Comparison of ENCODE assay signal across 8 cellular contexts in genomic region chr5:181192337-181193046, GRCh38. TPM values are rescaled to one million over a fixed set of nuclear protein-coding genes. Genes with fewer than 3 reads are reported as not detected.
A peak's percentile ranks its signal among the peaks of the same experiment; 100 is the strongest.
DNase-seq lines count a peak whose midpoint lies in the region; ATAC-seq and TF ChIP-seq lines count a peak whose summit lies in the region.

No MANE protein-coding gene starts in this region.

- TF ChIP-seq CTCF in A673 (conservative IDR thresholded peaks at IDR 0.05; ENCODE audit: low read depth, low read length): no peak
- TF ChIP-seq CTCF in chondrocyte (IDR thresholded peaks at IDR 0.05): no peak

- peaks cover 0 to 14% (median 0%) of the 10 kb centered on the region in 3 donors for H3K9me3 Mint-ChIP-seq in IgD-negative memory B cell
- no peaks in the 10 kb centered on the region for H3K9me3 Mint-ChIP-seq in chondrocyte (ENCODE audit: low read depth)

- CTCF ChIA-PET in A673 (lab: Charles Lee): interaction anchor here (0.6 kb wide), 1 partner anchor 8 kb away, joined by 3 read pairs; no protein-coding TSS in a partner anchor

- H3K36me3 ChIP-seq in A673 (ENCODE audit: insufficient read depth, low read length, poor library complexity, severe bottlenecking) (no peaks in the 10 kb centered on the region), muscle layer of duodenum (ENCODE audit: control insufficient read depth in 1 of 2, insufficient read depth in 2 of 2, low read length in 2 of 2) (no peaks in the 10 kb centered on the region)

- H3K4me1 ChIP-seq in A673 (ENCODE audit: insufficient read depth, low read length, poor library complexity, severe bottlenecking): no peaks in the 10 kb centered on the region
- peaks cover 0 to 11% of the 10 kb centered on the region in 2 donors for H3K4me1 ChIP-seq in muscle layer of duodenum (ENCODE audit: control insufficient read depth in 1 of 2, insufficient read depth in 2 of 2, low read length in 2 of 2)

- H3K4me1 Mint-ChIP-seq in IgD-negative memory B cell (peaks cover 14 to 20% (median 20%) of the 10 kb centered on the region in 3 donors), chondrocyte (ENCODE audit: low read depth) (peaks cover 26% of the 10 kb centered on the region)

- no TSS peak for BruUV-seq in A673 (replicated peaks; lab: Mats Ljungman, UMichigan)

- peaks cover 8% of the 10 kb centered on the region for H3K27me3 Mint-ChIP-seq in IgD-negative memory B cell
- no peaks in the 10 kb centered on the region for H3K27me3 Mint-ChIP-seq in chondrocyte (ENCODE audit: low read depth)

- H3K27ac ChIP-seq in A673 (ENCODE audit: low read depth, low read length, poor library complexity, severe bottlenecking): peak overlapping the region; percentile 84
- peak overlapping the region; percentile 67 for H3K27ac ChIP-seq in muscle layer of duodenum (ENCODE audit: low read length)

- DNase-seq in A673 (ENCODE audit: low spot score): no peak
- DNase-seq in chondrocyte (ENCODE audit: low spot score): no peak
- DNase-seq in SW 1271 (lab: John Stamatoyannopoulos, UW): no peak
- no peak for DNase-seq in activated CD8-positive, alpha-beta memory T cell treated with anti-CD3 and anti-CD28 coated beads, Interleukin-2, amount 50 U/mL, for 48 hours

- POLR2A ChIA-PET in A673 (lab: Charles Lee; ENCODE audit: low non-redundant PET): no interaction called here

- peak overlapping the region; percentile 91 to 99 (median 98) for H3K4me3 Mint-ChIP-seq in IgD-negative memory B cell
- peak overlapping the region; percentile 93 for H3K4me3 Mint-ChIP-seq in chondrocyte (ENCODE audit: unreplicated experiment)

- ATAC-seq in HG03039 (IDR thresholded peaks at IDR 0.05; ENCODE audit: unreplicated experiment) (no peak), GM21723 (IDR thresholded peaks at IDR 0.05; ENCODE audit: unreplicated experiment) (no peak)

- peak overlapping the region; percentile 71 for H3K4me3 ChIP-seq in A673 (ENCODE audit: low read depth, low read length, poor library complexity, severe bottlenecking)
- peak overlapping the region; percentile 69 to 99 for H3K4me3 ChIP-seq in muscle layer of duodenum (ENCODE audit: low read depth in 1 of 2, low read length in 2 of 2)

- no peaks in the 10 kb centered on the region for H3K9me3 ChIP-seq in A673 (ENCODE audit: low read depth, low read length, poor library complexity, severe bottlenecking)
- no peaks in the 10 kb centered on the region for H3K9me3 ChIP-seq in muscle layer of duodenum (ENCODE audit: control insufficient read depth in 1 of 2, low read length in 2 of 2)

- H3K27ac Mint-ChIP-seq in IgD-negative memory B cell (peak overlapping the region; percentile 99 to 100 (median 100)), chondrocyte (ENCODE audit: unreplicated experiment) (peak overlapping the region; percentile 94)

- peaks cover 6% of the 10 kb centered on the region for H3K36me3 Mint-ChIP-seq in IgD-negative memory B cell
- H3K36me3 Mint-ChIP-seq in chondrocyte (ENCODE audit: low read depth): no peaks in the 10 kb centered on the region

- no peaks in the 10 kb centered on the region for H3K27me3 ChIP-seq in A673 (replicated peaks; ENCODE audit: insufficient read depth, low read depth, low read length, poor library complexity)
- no peaks in the 10 kb centered on the region for H3K27me3 ChIP-seq in muscle layer of duodenum (ENCODE audit: low read depth, low read length)

- intact Hi-C loops in A673 (cut with micrococcal nuclease; ENCODE audit: unreplicated experiment): no loop called here

RNA-seq across cellular contexts. Expression of gene TRIM7, which starts 12.5 kb away (rescaled TPM):
- total RNA-seq in A673 (2021): 0.96 TPM in 1 of 2 replicates, not detected in the other
- 0.71 TPM for polyA plus RNA-seq in IgD-negative memory B cell
- total RNA-seq in chondrocyte: 4.2 to 8.1 TPM (median 5.7 TPM) in 3 replicates

RNA-seq across cellular contexts. Expression of gene TRIM41, which starts 30.6 kb away (rescaled TPM):
- total RNA-seq in A673 (2021) (24.2 and 24.6 TPM in 2 replicates), chondrocyte (17.9 to 24.3 TPM (median 19.3 TPM) in 3 replicates)
- 1.3 TPM for polyA plus RNA-seq in IgD-negative memory B cell

RNA-seq across cellular contexts. Expression of gene OR2V2, which starts 45.1 kb away (rescaled TPM):
- total RNA-seq in A673 (2021) (not detected in 2 replicates), chondrocyte (not detected in 3 replicates)
- polyA plus RNA-seq in IgD-negative memory B cell: not detected

RNA-seq across cellular contexts. Expression of gene RACK1, which starts 51.2 kb away (rescaled TPM):
- total RNA-seq in A673 (2021) (1,719 and 1,726 TPM in 2 replicates), chondrocyte (995 to 1,189 TPM (median 1,167 TPM) in 3 replicates)
- 2,243 TPM for polyA plus RNA-seq in IgD-negative memory B cell
